Comparison of ENCODE assay signal across 1 cellular context in the genomic region with DNA sequence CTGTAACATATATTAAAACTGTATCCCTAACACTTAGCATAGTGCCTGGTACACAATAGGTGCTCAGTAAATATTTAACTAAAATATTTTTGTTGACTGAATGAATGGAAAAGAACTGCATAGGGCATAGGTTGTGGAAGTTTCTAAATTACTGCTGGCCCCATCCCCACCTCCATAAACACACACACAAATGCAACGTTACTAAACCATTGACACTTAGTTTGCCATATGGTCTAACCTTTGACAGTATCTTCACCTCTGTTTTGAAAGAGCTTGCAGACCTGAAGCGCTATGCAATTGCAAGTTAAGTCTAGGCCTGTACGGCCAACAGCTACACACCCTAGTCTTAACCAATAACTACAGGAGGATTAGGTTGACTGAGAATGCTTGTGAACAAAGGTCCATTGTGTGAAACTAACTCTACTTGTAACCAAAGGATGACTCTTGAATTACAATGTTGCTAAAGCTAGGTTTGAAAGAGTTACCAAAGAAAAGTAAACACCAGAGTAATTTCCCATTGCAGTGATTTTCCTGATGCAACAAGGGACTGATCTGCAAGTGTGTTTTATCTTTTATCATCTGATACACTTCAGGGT.
TF ChIP-seq lines count a peak whose summit lies in the region.

No MANE protein-coding gene starts in this region.

TF ChIP-seq in HepG2, 621 proteins besides CTCF, POLR2A, EP300 and RAD21 (continues in another document):
- TF ChIP-seq ZNF644 (CRISPR knock-in tag; IDR thresholded peaks at IDR 0.05; ENCODE audit: low read depth): peak; percentile 53; the same call in 1 of the 2 replicates
- TF ChIP-seq, protein P1, sequence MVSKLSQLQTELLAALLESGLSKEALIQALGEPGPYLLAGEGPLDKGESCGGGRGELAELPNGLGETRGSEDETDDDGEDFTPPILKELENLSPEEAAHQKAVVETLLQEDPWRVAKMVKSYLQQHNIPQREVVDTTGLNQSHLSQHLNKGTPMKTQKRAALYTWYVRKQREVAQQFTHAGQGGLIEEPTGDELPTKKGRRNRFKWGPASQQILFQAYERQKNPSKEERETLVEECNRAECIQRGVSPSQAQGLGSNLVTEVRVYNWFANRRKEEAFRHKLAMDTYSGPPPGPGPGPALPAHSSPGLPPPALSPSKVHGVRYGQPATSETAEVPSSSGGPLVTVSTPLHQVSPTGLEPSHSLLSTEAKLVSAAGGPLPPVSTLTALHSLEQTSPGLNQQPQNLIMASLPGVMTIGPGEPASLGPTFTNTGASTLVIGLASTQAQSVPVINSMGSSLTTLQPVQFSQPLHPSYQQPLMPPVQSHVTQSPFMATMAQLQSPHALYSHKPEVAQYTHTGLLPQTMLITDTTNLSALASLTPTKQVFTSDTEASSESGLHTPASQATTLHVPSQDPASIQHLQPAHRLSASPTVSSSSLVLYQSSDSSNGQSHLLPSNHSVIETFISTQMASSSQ (IDR thresholded peaks at IDR 0.05; ENCODE audit: low read depth): peak; percentile 63; the same call in 1 of the 2 replicates
- TF ChIP-seq, protein P1 (CRISPR knock-in tag; IDR thresholded peaks at IDR 0.05; ENCODE audit: borderline replicate concordance): peak; percentile 60; the same call in 1 of the 2 replicates
- TF ChIP-seq SOX13 (IDR thresholded peaks at IDR 0.05): peak; percentile 67; the same call in 1 of the 2 replicates
- TF ChIP-seq SOX13 (CRISPR knock-in tag; conservative IDR thresholded peaks at IDR 0.05 in 1 of 2, IDR thresholded peaks at IDR 0.05 in 1 of 2): peak in 1 of 2 experiments; percentile 95; a peak in 2 of 4 replicates
- TF ChIP-seq ZNF501 (CRISPR knock-in tag; IDR thresholded peaks at IDR 0.05): no peak
- no peak for TF ChIP-seq SNAPC2 (CRISPR knock-in tag; IDR thresholded peaks at IDR 0.05)
- TF ChIP-seq, protein P2, sequence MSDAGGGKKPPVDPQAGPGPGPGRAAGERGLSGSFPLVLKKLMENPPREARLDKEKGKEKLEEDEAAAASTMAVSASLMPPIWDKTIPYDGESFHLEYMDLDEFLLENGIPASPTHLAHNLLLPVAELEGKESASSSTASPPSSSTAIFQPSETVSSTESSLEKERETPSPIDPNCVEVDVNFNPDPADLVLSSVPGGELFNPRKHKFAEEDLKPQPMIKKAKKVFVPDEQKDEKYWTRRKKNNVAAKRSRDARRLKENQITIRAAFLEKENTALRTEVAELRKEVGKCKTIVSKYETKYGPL (CRISPR knock-in tag; IDR thresholded peaks at IDR 0.05): no peak
- no peak for TF ChIP-seq ZNF496 (CRISPR knock-in tag; IDR thresholded peaks at IDR 0.05; ENCODE audit: insufficient replicate concordance)
- TF ChIP-seq, protein P3, sequence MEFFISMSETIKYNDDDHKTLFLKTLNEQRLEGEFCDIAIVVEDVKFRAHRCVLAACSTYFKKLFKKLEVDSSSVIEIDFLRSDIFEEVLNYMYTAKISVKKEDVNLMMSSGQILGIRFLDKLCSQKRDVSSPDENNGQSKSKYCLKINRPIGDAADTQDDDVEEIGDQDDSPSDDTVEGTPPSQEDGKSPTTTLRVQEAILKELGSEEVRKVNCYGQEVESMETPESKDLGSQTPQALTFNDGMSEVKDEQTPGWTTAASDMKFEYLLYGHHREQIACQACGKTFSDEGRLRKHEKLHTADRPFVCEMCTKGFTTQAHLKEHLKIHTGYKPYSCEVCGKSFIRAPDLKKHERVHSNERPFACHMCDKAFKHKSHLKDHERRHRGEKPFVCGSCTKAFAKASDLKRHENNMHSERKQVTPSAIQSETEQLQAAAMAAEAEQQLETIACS (CRISPR knock-in tag; IDR thresholded peaks at IDR 0.05): no peak
- TF ChIP-seq KAT8 (CRISPR knock-in tag; IDR thresholded peaks at IDR 0.05): peak; percentile 28
- TF ChIP-seq GFI1 (CRISPR knock-in tag; IDR thresholded peaks at IDR 0.05; ENCODE audit: borderline replicate concordance): peak; percentile 100
- peak; percentile 65 for TF ChIP-seq SAP130 (CRISPR knock-in tag; IDR thresholded peaks at IDR 0.05; ENCODE audit: low read depth)
- TF ChIP-seq, protein P4, sequence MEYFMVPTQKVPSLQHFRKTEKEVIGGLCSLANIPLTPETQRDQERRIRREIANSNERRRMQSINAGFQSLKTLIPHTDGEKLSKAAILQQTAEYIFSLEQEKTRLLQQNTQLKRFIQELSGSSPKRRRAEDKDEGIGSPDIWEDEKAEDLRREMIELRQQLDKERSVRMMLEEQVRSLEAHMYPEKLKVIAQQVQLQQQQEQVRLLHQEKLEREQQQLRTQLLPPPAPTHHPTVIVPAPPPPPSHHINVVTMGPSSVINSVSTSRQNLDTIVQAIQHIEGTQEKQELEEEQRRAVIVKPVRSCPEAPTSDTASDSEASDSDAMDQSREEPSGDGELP (IDR thresholded peaks at IDR 0.05; ENCODE audit: borderline replicate concordance, low read depth): peak; percentile 35; the same call in 1 of the 2 replicates
- TF ChIP-seq HDAC2 (CRISPR knock-in tag; IDR thresholded peaks at IDR 0.05): 0 out of 2 replicates have a peak, but pooled peaks have one; percentile 55
- no peak for TF ChIP-seq ZNF10 (CRISPR knock-in tag; IDR thresholded peaks at IDR 0.05; ENCODE audit: borderline replicate concordance, low read depth)
- TF ChIP-seq CHD2 (IDR thresholded peaks at IDR 0.05; ENCODE audit: low read depth, low read length): no peak
- TF ChIP-seq, protein P5, sequence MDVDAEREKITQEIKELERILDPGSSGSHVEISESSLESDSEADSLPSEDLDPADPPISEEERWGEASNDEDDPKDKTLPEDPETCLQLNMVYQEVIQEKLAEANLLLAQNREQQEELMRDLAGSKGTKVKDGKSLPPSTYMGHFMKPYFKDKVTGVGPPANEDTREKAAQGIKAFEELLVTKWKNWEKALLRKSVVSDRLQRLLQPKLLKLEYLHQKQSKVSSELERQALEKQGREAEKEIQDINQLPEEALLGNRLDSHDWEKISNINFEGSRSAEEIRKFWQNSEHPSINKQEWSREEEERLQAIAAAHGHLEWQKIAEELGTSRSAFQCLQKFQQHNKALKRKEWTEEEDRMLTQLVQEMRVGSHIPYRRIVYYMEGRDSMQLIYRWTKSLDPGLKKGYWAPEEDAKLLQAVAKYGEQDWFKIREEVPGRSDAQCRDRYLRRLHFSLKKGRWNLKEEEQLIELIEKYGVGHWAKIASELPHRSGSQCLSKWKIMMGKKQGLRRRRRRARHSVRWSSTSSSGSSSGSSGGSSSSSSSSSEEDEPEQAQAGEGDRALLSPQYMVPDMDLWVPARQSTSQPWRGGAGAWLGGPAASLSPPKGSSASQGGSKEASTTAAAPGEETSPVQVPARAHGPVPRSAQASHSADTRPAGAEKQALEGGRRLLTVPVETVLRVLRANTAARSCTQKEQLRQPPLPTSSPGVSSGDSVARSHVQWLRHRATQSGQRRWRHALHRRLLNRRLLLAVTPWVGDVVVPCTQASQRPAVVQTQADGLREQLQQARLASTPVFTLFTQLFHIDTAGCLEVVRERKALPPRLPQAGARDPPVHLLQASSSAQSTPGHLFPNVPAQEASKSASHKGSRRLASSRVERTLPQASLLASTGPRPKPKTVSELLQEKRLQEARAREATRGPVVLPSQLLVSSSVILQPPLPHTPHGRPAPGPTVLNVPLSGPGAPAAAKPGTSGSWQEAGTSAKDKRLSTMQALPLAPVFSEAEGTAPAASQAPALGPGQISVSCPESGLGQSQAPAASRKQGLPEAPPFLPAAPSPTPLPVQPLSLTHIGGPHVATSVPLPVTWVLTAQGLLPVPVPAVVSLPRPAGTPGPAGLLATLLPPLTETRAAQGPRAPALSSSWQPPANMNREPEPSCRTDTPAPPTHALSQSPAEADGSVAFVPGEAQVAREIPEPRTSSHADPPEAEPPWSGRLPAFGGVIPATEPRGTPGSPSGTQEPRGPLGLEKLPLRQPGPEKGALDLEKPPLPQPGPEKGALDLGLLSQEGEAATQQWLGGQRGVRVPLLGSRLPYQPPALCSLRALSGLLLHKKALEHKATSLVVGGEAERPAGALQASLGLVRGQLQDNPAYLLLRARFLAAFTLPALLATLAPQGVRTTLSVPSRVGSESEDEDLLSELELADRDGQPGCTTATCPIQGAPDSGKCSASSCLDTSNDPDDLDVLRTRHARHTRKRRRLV (CRISPR knock-in tag; IDR thresholded peaks at IDR 0.05): no peak
- TF ChIP-seq, protein P6, sequence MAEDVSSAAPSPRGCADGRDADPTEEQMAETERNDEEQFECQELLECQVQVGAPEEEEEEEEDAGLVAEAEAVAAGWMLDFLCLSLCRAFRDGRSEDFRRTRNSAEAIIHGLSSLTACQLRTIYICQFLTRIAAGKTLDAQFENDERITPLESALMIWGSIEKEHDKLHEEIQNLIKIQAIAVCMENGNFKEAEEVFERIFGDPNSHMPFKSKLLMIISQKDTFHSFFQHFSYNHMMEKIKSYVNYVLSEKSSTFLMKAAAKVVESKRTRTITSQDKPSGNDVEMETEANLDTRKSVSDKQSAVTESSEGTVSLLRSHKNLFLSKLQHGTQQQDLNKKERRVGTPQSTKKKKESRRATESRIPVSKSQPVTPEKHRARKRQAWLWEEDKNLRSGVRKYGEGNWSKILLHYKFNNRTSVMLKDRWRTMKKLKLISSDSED (CRISPR knock-in tag; IDR thresholded peaks at IDR 0.05): no peak
- TF ChIP-seq, protein P7, sequence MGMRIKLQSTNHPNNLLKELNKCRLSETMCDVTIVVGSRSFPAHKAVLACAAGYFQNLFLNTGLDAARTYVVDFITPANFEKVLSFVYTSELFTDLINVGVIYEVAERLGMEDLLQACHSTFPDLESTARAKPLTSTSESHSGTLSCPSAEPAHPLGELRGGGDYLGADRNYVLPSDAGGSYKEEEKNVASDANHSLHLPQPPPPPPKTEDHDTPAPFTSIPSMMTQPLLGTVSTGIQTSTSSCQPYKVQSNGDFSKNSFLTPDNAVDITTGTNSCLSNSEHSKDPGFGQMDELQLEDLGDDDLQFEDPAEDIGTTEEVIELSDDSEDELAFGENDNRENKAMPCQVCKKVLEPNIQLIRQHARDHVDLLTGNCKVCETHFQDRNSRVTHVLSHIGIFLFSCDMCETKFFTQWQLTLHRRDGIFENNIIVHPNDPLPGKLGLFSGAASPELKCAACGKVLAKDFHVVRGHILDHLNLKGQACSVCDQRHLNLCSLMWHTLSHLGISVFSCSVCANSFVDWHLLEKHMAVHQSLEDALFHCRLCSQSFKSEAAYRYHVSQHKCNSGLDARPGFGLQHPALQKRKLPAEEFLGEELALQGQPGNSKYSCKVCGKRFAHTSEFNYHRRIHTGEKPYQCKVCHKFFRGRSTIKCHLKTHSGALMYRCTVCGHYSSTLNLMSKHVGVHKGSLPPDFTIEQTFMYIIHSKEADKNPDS (CRISPR knock-in tag; IDR thresholded peaks at IDR 0.05): no peak
- TF ChIP-seq KLF11 (CRISPR knock-in tag; IDR thresholded peaks at IDR 0.05): peak; percentile 53; the same call in 1 of the 2 replicates
- peak; percentile 97 for TF ChIP-seq HMG20A (CRISPR knock-in tag; IDR thresholded peaks at IDR 0.05; ENCODE audit: borderline replicate concordance)
- TF ChIP-seq, protein P8, sequence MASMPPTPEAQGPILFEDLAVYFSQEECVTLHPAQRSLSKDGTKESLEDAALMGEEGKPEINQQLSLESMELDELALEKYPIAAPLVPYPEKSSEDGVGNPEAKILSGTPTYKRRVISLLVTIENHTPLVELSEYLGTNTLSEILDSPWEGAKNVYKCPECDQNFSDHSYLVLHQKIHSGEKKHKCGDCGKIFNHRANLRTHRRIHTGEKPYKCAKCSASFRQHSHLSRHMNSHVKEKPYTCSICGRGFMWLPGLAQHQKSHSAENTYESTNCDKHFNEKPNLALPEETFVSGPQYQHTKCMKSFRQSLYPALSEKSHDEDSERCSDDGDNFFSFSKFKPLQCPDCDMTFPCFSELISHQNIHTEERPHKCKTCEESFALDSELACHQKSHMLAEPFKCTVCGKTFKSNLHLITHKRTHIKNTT (CRISPR knock-in tag; IDR thresholded peaks at IDR 0.05): no peak
- TF ChIP-seq, protein P9, sequence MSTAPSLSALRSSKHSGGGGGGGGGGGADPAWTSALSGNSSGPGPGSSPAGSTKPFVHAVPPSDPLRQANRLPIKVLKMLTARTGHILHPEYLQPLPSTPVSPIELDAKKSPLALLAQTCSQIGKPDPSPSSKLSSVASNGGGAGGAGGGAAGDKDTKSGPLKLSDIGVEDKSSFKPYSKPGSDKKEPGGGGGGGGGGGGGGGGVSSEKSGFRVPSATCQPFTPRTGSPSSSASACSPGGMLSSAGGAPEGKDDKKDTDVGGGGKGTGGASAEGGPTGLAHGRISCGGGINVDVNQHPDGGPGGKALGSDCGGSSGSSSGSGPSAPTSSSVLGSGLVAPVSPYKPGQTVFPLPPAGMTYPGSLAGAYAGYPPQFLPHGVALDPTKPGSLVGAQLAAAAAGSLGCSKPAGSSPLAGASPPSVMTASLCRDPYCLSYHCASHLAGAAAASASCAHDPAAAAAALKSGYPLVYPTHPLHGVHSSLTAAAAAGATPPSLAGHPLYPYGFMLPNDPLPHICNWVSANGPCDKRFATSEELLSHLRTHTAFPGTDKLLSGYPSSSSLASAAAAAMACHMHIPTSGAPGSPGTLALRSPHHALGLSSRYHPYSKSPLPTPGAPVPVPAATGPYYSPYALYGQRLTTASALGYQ (CRISPR knock-in tag; IDR thresholded peaks at IDR 0.05): peak; percentile 59; the same call in 1 of the 2 replicates
- TF ChIP-seq NFKBIZ (CRISPR knock-in tag; IDR thresholded peaks at IDR 0.05): 0 out of 2 replicates have a peak, but pooled peaks have one; percentile 17
- TF ChIP-seq JUN (CRISPR knock-in tag; IDR thresholded peaks at IDR 0.05): 0 out of 2 replicates have a peak, but pooled peaks have one; percentile 20
- TF ChIP-seq, protein P10, sequence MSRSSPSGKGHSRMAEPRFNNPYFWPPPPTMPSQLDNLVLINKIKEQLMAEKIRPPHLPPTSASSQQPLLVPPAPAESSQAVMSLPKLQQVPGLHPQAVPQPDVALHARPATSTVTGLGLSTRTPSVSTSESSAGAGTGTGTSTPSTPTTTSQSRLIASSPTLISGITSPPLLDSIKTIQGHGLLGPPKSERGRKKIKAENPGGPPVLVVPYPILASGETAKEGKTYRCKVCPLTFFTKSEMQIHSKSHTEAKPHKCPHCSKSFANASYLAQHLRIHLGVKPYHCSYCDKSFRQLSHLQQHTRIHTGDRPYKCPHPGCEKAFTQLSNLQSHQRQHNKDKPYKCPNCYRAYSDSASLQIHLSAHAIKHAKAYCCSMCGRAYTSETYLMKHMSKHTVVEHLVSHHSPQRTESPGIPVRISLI (CRISPR knock-in tag; IDR thresholded peaks at IDR 0.05; ENCODE audit: borderline replicate concordance): peak; percentile 43; the same call in 1 of the 2 replicates
- TF ChIP-seq BORCS8-MEF2B (CRISPR knock-in tag; IDR thresholded peaks at IDR 0.05): no peak
- TF ChIP-seq FOXJ3 (CRISPR knock-in tag; IDR thresholded peaks at IDR 0.05; ENCODE audit: borderline replicate concordance): peak; percentile 71; the same call in 1 of the 2 replicates
- no peak for TF ChIP-seq ZNF557 (CRISPR knock-in tag; IDR thresholded peaks at IDR 0.05)
- TF ChIP-seq XRCC5 (optimal IDR thresholded peaks at IDR 0.05; ENCODE audit: low read length): no peak
- no peak for TF ChIP-seq IKZF1 (IDR thresholded peaks at IDR 0.05)
- peak; percentile 90 for TF ChIP-seq CEBPG (CRISPR knock-in tag; IDR thresholded peaks at IDR 0.05)
- TF ChIP-seq MED1 (CRISPR knock-in tag; IDR thresholded peaks at IDR 0.05): peak; percentile 35; the same call in 1 of the 2 replicates
- peak; percentile 84 for TF ChIP-seq SOX5 (CRISPR knock-in tag; IDR thresholded peaks at IDR 0.05; ENCODE audit: borderline replicate concordance)
- TF ChIP-seq HOXA3 (CRISPR knock-in tag; IDR thresholded peaks at IDR 0.05): peak; percentile 53; the same call in 1 of the 2 replicates
